1 cellular context compared by ENCODE assay signal in the genomic region with DNA sequence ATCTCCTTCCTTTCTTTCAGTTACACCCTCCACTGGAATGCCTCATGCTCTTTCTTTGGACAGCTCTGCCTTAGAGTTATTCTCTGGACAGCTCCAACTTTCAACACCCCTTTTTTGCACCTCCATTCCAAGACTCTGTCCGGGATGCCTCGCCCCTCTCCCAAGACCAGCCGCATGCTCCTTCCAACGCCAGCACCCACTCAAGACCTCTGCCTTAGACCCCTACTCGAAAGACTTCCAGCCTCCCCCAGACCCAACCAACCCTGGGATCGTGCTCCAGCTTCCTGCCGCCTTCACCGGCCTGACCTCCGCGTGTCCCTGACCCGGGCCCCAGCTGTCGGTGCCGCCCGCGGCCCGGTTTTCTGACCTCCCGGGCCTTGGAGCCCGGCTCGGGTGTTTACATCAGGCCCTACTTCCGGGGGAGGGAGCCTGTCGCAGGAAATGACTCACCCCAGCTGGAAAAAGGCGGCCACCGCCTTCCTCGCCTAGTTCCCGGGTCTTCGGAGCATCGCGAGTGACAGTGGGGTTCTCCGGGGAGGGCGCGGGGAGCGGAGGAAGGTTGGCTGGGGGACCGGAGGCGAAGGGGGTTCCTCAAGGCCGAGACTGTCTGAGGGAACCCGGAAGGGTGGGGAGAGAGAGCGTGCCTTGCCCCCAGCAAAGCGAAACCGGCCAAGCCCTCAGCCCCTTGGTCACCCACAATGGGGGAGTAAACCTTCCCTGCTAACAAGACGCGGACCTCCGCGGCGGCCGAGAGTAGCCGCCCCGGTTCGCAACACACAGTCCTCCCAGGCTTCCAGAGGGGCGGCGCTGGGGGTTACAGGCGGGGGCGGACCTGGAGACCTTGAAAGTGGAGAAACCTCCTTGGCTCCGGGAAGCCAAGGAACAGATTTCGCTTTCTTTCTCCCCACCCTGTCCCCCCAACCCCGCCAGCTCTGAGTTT.
TF ChIP-seq lines count a peak whose summit lies in the region.

A gene (minus strand): TSS at position 399 of the 940 bp plus-strand sequence. CDS start 1,792 bp downstream, outside the sequence.

TF ChIP-seq in HEK293, 187 proteins besides CTCF, POLR2A, EP300 and RAD21 (continued from another document and continues in another):
- TF ChIP-seq, protein P1, sequence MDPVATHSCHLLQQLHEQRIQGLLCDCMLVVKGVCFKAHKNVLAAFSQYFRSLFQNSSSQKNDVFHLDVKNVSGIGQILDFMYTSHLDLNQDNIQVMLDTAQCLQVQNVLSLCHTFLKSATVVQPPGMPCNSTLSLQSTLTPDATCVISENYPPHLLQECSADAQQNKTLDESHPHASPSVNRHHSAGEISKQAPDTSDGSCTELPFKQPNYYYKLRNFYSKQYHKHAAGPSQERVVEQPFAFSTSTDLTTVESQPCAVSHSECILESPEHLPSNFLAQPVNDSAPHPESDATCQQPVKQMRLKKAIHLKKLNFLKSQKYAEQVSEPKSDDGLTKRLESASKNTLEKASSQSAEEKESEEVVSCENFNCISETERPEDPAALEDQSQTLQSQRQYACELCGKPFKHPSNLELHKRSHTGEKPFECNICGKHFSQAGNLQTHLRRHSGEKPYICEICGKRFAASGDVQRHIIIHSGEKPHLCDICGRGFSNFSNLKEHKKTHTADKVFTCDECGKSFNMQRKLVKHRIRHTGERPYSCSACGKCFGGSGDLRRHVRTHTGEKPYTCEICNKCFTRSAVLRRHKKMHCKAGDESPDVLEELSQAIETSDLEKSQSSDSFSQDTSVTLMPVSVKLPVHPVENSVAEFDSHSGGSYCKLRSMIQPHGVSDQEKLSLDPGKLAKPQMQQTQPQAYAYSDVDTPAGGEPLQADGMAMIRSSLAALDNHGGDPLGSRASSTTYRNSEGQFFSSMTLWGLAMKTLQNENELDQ (tag by site-specific recombination; IDR thresholded peaks at IDR 0.05; ENCODE audit: low read depth) = no peak
- TF ChIP-seq BCL11B (tag by site-specific recombination; IDR thresholded peaks at IDR 0.05; ENCODE audit: low read depth) (peak; percentile 16; the same call in 1 of the 2 replicates), BCL11A (tag by site-specific recombination; IDR thresholded peaks at IDR 0.05; ENCODE audit: low read depth) (no peak), ZNF24 (tag by site-specific recombination; IDR thresholded peaks at IDR 0.05) (no peak), GLIS2 (tag by site-specific recombination; IDR thresholded peaks at IDR 0.05) (peak; percentile 96), ZNF501 (tag by site-specific recombination; IDR thresholded peaks at IDR 0.05) (peak; percentile 66; the same call in 1 of the 2 replicates), ZNF138 (tag by site-specific recombination; IDR thresholded peaks at IDR 0.05; ENCODE audit: borderline replicate concordance) (no peak), ZNF341 (tag by site-specific recombination; IDR thresholded peaks at IDR 0.05; ENCODE audit: low read depth) (no peak), ZNF121 (tag by site-specific recombination; IDR thresholded peaks at IDR 0.05) (no peak), ZNF549 (tag by site-specific recombination; IDR thresholded peaks at IDR 0.05) (no peak), ZNF174 (tag by site-specific recombination; IDR thresholded peaks at IDR 0.05) (no peak), ZNF843 (tag by site-specific recombination; IDR thresholded peaks at IDR 0.05) (0 out of 2 replicates have a peak, but pooled peaks have one; percentile 38), ZNF423 (tag by site-specific recombination; IDR thresholded peaks at IDR 0.05) (no peak), MYNN (tag by site-specific recombination; IDR thresholded peaks at IDR 0.05; ENCODE audit: borderline replicate concordance) (no peak), KLF8 (tag by site-specific recombination; IDR thresholded peaks at IDR 0.05) (peak; percentile 80), SETDB1 (IDR thresholded peaks at IDR 0.05; ENCODE audit: insufficient read length, low read length) (no peak), SP7 (tag by site-specific recombination; IDR thresholded peaks at IDR 0.05) (peak; percentile 66), ZNF473 (tag by site-specific recombination; IDR thresholded peaks at IDR 0.05) (no peak), ZNF10 (tag by site-specific recombination; IDR thresholded peaks at IDR 0.05) (peak; percentile 21; the same call in 1 of the 2 replicates), MZF1 (tag by site-specific recombination; IDR thresholded peaks at IDR 0.05; ENCODE audit: borderline replicate concordance) (no peak), ZBTB21 (tag by site-specific recombination; IDR thresholded peaks at IDR 0.05) (peak; percentile 24; the same call in 1 of the 2 replicates), ZNF621 (tag by site-specific recombination; IDR thresholded peaks at IDR 0.05) (no peak), ZEB2 (tag by site-specific recombination; IDR thresholded peaks at IDR 0.05) (0 out of 2 replicates have a peak, but pooled peaks have one; percentile 55), ZBTB8A (tag by site-specific recombination; IDR thresholded peaks at IDR 0.05) (peak; percentile 58; the same call in 1 of the 2 replicates), ZNF426 (tag by site-specific recombination; IDR thresholded peaks at IDR 0.05) (no peak), ZNF146 (tag by site-specific recombination; IDR thresholded peaks at IDR 0.05) (no peak; the same call in 1 of the 2 replicates), ZBTB20 (tag by site-specific recombination; IDR thresholded peaks at IDR 0.05) (peak; percentile 97), ZNF48 (tag by site-specific recombination; IDR thresholded peaks at IDR 0.05) (no peak), ZNF175 (tag by site-specific recombination; IDR thresholded peaks at IDR 0.05) (no peak), ZNF302 (tag by site-specific recombination; IDR thresholded peaks at IDR 0.05; ENCODE audit: low read depth) (no peak), WT1 (tag by site-specific recombination; IDR thresholded peaks at IDR 0.05) (peak; percentile 52; the same call in 1 of the 2 replicates), ZNF76 (tag by site-specific recombination; IDR thresholded peaks at IDR 0.05; ENCODE audit: borderline replicate concordance, low read depth) (0 out of 2 replicates have a peak, but pooled peaks have one; percentile 25), ZSCAN23 (tag by site-specific recombination; IDR thresholded peaks at IDR 0.05) (no peak), ZBTB17 (tag by site-specific recombination; IDR thresholded peaks at IDR 0.05) (0 out of 2 replicates have a peak, but pooled peaks have one; percentile 40), ZFP69B (tag by site-specific recombination; IDR thresholded peaks at IDR 0.05) (peak; percentile 38; the same call in 1 of the 2 replicates), PRDM1 (tag by site-specific recombination; IDR thresholded peaks at IDR 0.05) (peak; percentile 61), GLIS1 (tag by site-specific recombination; IDR thresholded peaks at IDR 0.05) (peak; percentile 86), ZBTB48 (tag by site-specific recombination; IDR thresholded peaks at IDR 0.05) (0 out of 2 replicates have a peak, but pooled peaks have one; percentile 65), ZNF521 (tag by site-specific recombination; IDR thresholded peaks at IDR 0.05) (no peak), ZFP37 (tag by site-specific recombination; IDR thresholded peaks at IDR 0.05) (0 out of 2 replicates have a peak, but pooled peaks have one; percentile 57), ZNF223 (tag by site-specific recombination; IDR thresholded peaks at IDR 0.05) (no peak), ZNF37A (tag by site-specific recombination; IDR thresholded peaks at IDR 0.05) (no peak), ZNF391 (tag by site-specific recombination; IDR thresholded peaks at IDR 0.05; ENCODE audit: borderline replicate concordance, low read depth) (peak; percentile 40; the same call in 1 of the 2 replicates), ZFHX2 (tag by site-specific recombination; conservative IDR thresholded peaks at IDR 0.05) (0 out of 2 replicates have a peak, but pooled peaks have one; percentile 13), KLF16 (tag by site-specific recombination; IDR thresholded peaks at IDR 0.05) (peak; percentile 75), ZNF114 (tag by site-specific recombination; IDR thresholded peaks at IDR 0.05) (no peak)
- TF ChIP-seq, protein P2, sequence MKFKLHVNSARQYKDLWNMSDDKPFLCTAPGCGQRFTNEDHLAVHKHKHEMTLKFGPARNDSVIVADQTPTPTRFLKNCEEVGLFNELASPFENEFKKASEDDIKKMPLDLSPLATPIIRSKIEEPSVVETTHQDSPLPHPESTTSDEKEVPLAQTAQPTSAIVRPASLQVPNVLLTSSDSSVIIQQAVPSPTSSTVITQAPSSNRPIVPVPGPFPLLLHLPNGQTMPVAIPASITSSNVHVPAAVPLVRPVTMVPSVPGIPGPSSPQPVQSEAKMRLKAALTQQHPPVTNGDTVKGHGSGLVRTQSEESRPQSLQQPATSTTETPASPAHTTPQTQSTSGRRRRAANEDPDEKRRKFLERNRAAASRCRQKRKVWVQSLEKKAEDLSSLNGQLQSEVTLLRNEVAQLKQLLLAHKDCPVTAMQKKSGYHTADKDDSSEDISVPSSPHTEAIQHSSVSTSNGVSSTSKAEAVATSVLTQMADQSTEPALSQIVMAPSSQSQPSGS (tag by site-specific recombination; IDR thresholded peaks at IDR 0.05; ENCODE audit: low read depth) = no peak
- TF ChIP-seq, protein P3, sequence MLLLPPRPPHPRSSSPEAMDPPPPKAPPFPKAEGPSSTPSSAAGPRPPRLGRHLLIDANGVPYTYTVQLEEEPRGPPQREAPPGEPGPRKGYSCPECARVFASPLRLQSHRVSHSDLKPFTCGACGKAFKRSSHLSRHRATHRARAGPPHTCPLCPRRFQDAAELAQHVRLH (tag by site-specific recombination; IDR thresholded peaks at IDR 0.05) = no peak
- TF ChIP-seq, protein P4, sequence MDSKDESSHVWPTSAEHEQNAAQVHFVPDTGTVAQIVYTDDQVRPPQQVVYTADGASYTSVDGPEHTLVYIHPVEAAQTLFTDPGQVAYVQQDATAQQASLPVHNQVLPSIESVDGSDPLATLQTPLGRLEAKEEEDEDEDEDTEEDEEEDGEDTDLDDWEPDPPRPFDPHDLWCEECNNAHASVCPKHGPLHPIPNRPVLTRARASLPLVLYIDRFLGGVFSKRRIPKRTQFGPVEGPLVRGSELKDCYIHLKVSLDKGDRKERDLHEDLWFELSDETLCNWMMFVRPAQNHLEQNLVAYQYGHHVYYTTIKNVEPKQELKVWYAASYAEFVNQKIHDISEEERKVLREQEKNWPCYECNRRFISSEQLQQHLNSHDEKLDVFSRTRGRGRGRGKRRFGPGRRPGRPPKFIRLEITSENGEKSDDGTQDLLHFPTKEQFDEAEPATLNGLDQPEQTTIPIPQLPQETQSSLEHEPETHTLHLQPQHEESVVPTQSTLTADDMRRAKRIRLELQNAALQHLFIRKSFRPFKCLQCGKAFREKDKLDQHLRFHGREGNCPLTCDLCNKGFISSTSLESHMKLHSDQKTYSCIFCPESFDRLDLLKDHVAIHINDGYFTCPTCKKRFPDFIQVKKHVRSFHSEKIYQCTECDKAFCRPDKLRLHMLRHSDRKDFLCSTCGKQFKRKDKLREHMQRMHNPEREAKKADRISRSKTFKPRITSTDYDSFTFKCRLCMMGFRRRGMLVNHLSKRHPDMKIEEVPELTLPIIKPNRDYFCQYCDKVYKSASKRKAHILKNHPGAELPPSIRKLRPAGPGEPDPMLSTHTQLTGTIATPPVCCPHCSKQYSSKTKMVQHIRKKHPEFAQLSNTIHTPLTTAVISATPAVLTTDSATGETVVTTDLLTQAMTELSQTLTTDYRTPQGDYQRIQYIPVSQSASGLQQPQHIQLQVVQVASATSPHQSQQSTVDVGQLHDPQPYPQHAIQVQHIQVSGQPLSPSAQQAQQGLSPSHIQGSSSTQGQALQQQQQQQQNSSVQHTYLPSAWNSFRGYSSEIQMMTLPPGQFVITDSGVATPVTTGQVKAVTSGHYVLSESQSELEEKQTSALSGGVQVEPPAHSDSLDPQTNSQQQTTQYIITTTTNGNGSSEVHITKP (tag by site-specific recombination; IDR thresholded peaks at IDR 0.05) = peak; percentile 76
- TF ChIP-seq, protein P5, sequence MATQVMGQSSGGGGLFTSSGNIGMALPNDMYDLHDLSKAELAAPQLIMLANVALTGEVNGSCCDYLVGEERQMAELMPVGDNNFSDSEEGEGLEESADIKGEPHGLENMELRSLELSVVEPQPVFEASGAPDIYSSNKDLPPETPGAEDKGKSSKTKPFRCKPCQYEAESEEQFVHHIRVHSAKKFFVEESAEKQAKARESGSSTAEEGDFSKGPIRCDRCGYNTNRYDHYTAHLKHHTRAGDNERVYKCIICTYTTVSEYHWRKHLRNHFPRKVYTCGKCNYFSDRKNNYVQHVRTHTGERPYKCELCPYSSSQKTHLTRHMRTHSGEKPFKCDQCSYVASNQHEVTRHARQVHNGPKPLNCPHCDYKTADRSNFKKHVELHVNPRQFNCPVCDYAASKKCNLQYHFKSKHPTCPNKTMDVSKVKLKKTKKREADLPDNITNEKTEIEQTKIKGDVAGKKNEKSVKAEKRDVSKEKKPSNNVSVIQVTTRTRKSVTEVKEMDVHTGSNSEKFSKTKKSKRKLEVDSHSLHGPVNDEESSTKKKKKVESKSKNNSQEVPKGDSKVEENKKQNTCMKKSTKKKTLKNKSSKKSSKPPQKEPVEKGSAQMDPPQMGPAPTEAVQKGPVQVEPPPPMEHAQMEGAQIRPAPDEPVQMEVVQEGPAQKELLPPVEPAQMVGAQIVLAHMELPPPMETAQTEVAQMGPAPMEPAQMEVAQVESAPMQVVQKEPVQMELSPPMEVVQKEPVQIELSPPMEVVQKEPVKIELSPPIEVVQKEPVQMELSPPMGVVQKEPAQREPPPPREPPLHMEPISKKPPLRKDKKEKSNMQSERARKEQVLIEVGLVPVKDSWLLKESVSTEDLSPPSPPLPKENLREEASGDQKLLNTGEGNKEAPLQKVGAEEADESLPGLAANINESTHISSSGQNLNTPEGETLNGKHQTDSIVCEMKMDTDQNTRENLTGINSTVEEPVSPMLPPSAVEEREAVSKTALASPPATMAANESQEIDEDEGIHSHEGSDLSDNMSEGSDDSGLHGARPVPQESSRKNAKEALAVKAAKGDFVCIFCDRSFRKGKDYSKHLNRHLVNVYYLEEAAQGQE (tag by site-specific recombination; IDR thresholded peaks at IDR 0.05) = peak; percentile 86
- TF ChIP-seq, protein P6, sequence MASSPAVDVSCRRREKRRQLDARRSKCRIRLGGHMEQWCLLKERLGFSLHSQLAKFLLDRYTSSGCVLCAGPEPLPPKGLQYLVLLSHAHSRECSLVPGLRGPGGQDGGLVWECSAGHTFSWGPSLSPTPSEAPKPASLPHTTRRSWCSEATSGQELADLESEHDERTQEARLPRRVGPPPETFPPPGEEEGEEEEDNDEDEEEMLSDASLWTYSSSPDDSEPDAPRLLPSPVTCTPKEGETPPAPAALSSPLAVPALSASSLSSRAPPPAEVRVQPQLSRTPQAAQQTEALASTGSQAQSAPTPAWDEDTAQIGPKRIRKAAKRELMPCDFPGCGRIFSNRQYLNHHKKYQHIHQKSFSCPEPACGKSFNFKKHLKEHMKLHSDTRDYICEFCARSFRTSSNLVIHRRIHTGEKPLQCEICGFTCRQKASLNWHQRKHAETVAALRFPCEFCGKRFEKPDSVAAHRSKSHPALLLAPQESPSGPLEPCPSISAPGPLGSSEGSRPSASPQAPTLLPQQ (tag by site-specific recombination; IDR thresholded peaks at IDR 0.05) = peak; percentile 71
- TF ChIP-seq, protein P7, sequence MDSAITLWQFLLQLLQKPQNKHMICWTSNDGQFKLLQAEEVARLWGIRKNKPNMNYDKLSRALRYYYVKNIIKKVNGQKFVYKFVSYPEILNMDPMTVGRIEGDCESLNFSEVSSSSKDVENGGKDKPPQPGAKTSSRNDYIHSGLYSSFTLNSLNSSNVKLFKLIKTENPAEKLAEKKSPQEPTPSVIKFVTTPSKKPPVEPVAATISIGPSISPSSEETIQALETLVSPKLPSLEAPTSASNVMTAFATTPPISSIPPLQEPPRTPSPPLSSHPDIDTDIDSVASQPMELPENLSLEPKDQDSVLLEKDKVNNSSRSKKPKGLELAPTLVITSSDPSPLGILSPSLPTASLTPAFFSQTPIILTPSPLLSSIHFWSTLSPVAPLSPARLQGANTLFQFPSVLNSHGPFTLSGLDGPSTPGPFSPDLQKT (IDR thresholded peaks at IDR 0.05; ENCODE audit: borderline replicate concordance, low read depth, low read length) = no peak
